In the genomic region with DNA sequence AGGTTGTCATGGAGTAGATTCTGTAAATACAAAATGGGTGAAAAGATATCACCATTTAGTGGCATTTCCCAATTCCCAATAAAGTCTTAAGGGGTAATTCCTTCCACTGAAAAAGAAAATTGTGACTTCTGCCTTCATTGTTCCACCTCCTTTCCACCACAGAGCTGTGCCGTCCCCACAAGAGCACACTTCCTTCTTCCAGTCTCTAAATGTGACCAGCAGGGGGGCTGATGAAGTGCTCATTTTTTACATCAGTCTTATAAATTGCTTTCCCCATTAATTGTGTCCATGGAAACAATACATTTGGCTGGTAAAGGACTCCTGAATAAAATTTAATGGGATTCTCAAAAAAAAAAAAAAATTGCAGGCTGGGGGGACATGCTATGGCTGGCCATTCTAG, we compare ENCODE assay signal across 9 cellular contexts.
DNase-seq lines count a peak whose midpoint lies in the region; ATAC-seq, FAIRE-seq and TF ChIP-seq lines count a peak whose summit lies in the region.
"Had no signal": no experiment of that assay in that cellular context is flagged by ENCODE, and none has a peak within 500 bp of the region (broad histone marks: within the 10 kb centered on the region; RNA-seq: fewer than 3 reads in every experiment).

No MANE protein-coding gene starts in this region.

- no peak overlapping the region for H3K18ac ChIP-seq in H1 (ENCODE audit: extremely low read depth, low read length)

- H2BK5ac ChIP-seq in H1 (ENCODE audit: low read depth, low read length) = no peak overlapping the region

- H3K4me1 ChIP-seq in A673 (ENCODE audit: insufficient read depth, low read length, poor library complexity, severe bottlenecking) (no peaks in the 10 kb centered on the region), H1 (replicated peaks in 1 of 4; ENCODE audit: control insufficient read depth in 3 of 4, insufficient read depth in 4 of 4, low read length in 3 of 4) (peaks cover 7 to 10% (median 9%) of the 10 kb centered on the region in 4 experiments; a peak in 5 of 7 replicates)

- no peak for TF ChIP-seq EP300 in H1 (IDR thresholded peaks at IDR 0.05; ENCODE audit: borderline replicate concordance in 1 of 2, low read depth in 2 of 2, low read length in 2 of 2)

- H3K23ac ChIP-seq in H1 (ENCODE audit: insufficient read length) = no peak overlapping the region

- no peak overlapping the region for H2BK120ac ChIP-seq in H1 (replicated peaks; ENCODE audit: low read depth, low read length)

- H3K4ac ChIP-seq in H1 (replicated peaks; ENCODE audit: insufficient read length, low read depth, low read length) = no peak overlapping the region

- TF ChIP-seq RAD21 in H1 (IDR thresholded peaks at IDR 0.05 in 1 of 2, conservative IDR thresholded peaks at IDR 0.05 in 1 of 2; ENCODE audit: low read depth in 2 of 2, low read length in 2 of 2) = peak; percentile 45 to 61; a peak in 3 of 4 replicates

- H3K9me3 ChIP-seq in A673 (ENCODE audit: low read depth, low read length, poor library complexity, severe bottlenecking) (no peaks in the 10 kb centered on the region), H1 (ENCODE audit: insufficient read depth in 2 of 2, low read depth in 1 of 2, low read length in 1 of 2) (no peaks in the 10 kb centered on the region)

- H3K4me3 ChIP-seq in A673 (ENCODE audit: low read depth, low read length, poor library complexity, severe bottlenecking) (no peak overlapping the region), GM12865 (ENCODE audit: low read depth, low read length) (no peak overlapping the region), NB4 (ENCODE audit: low read depth, low read length) (no peak overlapping the region), H1 (ENCODE audit: extremely low read depth in 1 of 4, insufficient read depth in 2 of 4, low read depth in 3 of 4, low read length in 4 of 4) (no peak overlapping the region)

- 48% methylated on average over 1 of the region's 1 CpG; no CpG with 5 or more reads in 1 of the 2 experiments for WGBS in H1 (ENCODE audit: extremely low coverage in 1 of 2, insufficient coverage in 1 of 2, insufficient read length in 1 of 2, insufficient replicate concordance in 2 of 2, low coverage in 1 of 2, low lambda C conversion rate in 2 of 2, missing lambda C conversion rate in 1 of 2), 2 experiments

- no peak overlapping the region for H2BK15ac ChIP-seq in H1 (ENCODE audit: low read length)

- no peak overlapping the region for H2BK20ac ChIP-seq in H1 (ENCODE audit: low read length)

- H3K56ac ChIP-seq in H1 (replicated peaks; ENCODE audit: insufficient read length, low read depth, low read length) = no peak overlapping the region

- H3K27me3 ChIP-seq in A673 (replicated peaks; ENCODE audit: insufficient read depth, low read depth, low read length, poor library complexity) = no peaks in the 10 kb centered on the region
- H3K27me3 ChIP-seq in H1 (replicated peaks in 1 of 4; ENCODE audit: control insufficient read depth in 3 of 4, extremely low read depth in 1 of 4, insufficient read depth in 3 of 4, low read length in 3 of 4) = no peaks in the 10 kb centered on the region

- no peak overlapping the region for H3K4me2 ChIP-seq in H1 (ENCODE audit: insufficient read depth in 1 of 2, low read depth in 2 of 2, low read length in 2 of 2)

- POLR2A ChIA-PET in A673 (lab: Charles Lee; ENCODE audit: low non-redundant PET) = no interaction called here
- POLR2A ChIA-PET in H1 (lab: Charles Lee; ENCODE audit: partially characterized antibody) = no interaction called here

- BruUV-seq in A673 (replicated peaks; lab: Mats Ljungman, UMichigan) = no TSS peak

- no peak overlapping the region for H4K91ac ChIP-seq in H1 (replicated peaks; ENCODE audit: insufficient read length, low read length)

- H2AFZ ChIP-seq in H1 (ENCODE audit: low read length) = no peak overlapping the region

- no peaks in the 10 kb centered on the region for H3K79me2 ChIP-seq in H1 (ENCODE audit: control insufficient read depth in 1 of 2, insufficient read depth in 2 of 2, low read length in 2 of 2)

- H3K79me1 ChIP-seq in H1 (ENCODE audit: low read depth, low read length) = no peaks in the 10 kb centered on the region

- CTCF ChIA-PET in A673 (lab: Charles Lee) (interaction anchor here (1.5 kb wide), 1 partner anchor 191 kb away, joined by 12 read pairs; no protein-coding TSS in a partner anchor), H1 (lab: Charles Lee; ENCODE audit: partially characterized antibody) (interaction anchor here (0.6 to 3.0 kb wide), 27 partner anchors 10 to 510 kb away, joined by 3 to 27 read pairs (median 5); no protein-coding TSS in a partner anchor)

- no peaks in the 10 kb centered on the region for H4K20me1 ChIP-seq in H1 (replicated peaks in 1 of 2; ENCODE audit: control insufficient read depth in 1 of 2, insufficient read depth in 2 of 2, low read length in 2 of 2)

- H3K36me3 ChIP-seq in A673 (ENCODE audit: insufficient read depth, low read length, poor library complexity, severe bottlenecking) (no peaks in the 10 kb centered on the region), H1 (ENCODE audit: control insufficient read depth in 2 of 4, insufficient read depth in 4 of 4, low read length in 3 of 4) (no peaks in the 10 kb centered on the region)

- peak; percentile 61 for DNase-seq in A673 (ENCODE audit: low spot score)
- DNase-seq in GM12865 (ENCODE audit: low read depth) = peak; percentile 11
- DNase-seq in NB4 (ENCODE audit: low read depth) = peak; percentile 50
- no peak for DNase-seq in H1 (ENCODE audit: low read depth in 1 of 2, low spot score in 2 of 2)
- DNase-seq in activated CD4-positive, alpha-beta T cell treated with anti-CD3 and anti-CD28 coated beads, Interleukin-2, amount 50 U/mL, for 48 hours = no peak
- no peak for DNase-seq in NCI-H774 (lab: John Stamatoyannopoulos, UW)
- DNase-seq: activated effector memory CD4-positive, alpha-beta T cell treated with Interleukin-2 at 50 U/mL for 16 hours had no signal

- no peak overlapping the region for H3K14ac ChIP-seq in H1 (ENCODE audit: insufficient read length)

- ATAC-seq in GM21390 (IDR thresholded peaks at IDR 0.05; ENCODE audit: unreplicated experiment) (no peak), GM18909 (IDR thresholded peaks at IDR 0.05; ENCODE audit: poor library complexity, unreplicated experiment) (no peak)

- no peak overlapping the region for H4K8ac ChIP-seq in H1 (ENCODE audit: extremely low read depth, insufficient read depth, low read length)

- TF ChIP-seq POLR2A in NB4 (IDR thresholded peaks at IDR 0.05; ENCODE audit: extremely low read depth, insufficient read length) = no peak
- TF ChIP-seq POLR2A in H1 (IDR thresholded peaks at IDR 0.05; ENCODE audit: control extremely low read depth in 1 of 2, low read depth in 2 of 2, low read length in 2 of 2) = no peak

- intact Hi-C loops in A673 (cut with micrococcal nuclease; ENCODE audit: unreplicated experiment) = loop anchor here (2.0 to 10.0 kb wide), 3 partner anchors 66 to 321 kb away; no protein-coding TSS in a partner anchor

- no peak overlapping the region for H3K27ac ChIP-seq in A673 (ENCODE audit: low read depth, low read length, poor library complexity, severe bottlenecking)
- H3K27ac ChIP-seq in H1 (ENCODE audit: low read depth, low read length) = no peak overlapping the region

- no peak overlapping the region for H4K5ac ChIP-seq in H1 (ENCODE audit: insufficient read length, low read depth, low read length)

- H2AK5ac ChIP-seq in H1 (ENCODE audit: low read depth, low read length) = no peak overlapping the region

- FAIRE-seq in H1 (lab: Jason Lieb, UNC) = no peak

- TF ChIP-seq CTCF in A673 (conservative IDR thresholded peaks at IDR 0.05; ENCODE audit: low read depth, low read length) (peak; percentile 46), GM12865 (IDR thresholded peaks at IDR 0.05; ENCODE audit: insufficient read depth, low read depth, low read length, missing control alignments) (no peak), NB4 (IDR thresholded peaks at IDR 0.05; ENCODE audit: low read depth, low read length) (peak; percentile 42), H1 (IDR thresholded peaks at IDR 0.05; ENCODE audit: control extremely low read depth in 1 of 3, insufficient read depth in 1 of 3, low read depth in 1 of 3, low read length in 3 of 3) (peak in 2 of 3 experiments; percentile 43 to 54; a peak in 3 of 4 replicates)

- H3K9ac ChIP-seq in H1 (replicated peaks in 1 of 4; ENCODE audit: extremely low read depth in 1 of 4, low read depth in 3 of 4, low read length in 3 of 4) = no peak overlapping the region

- no peak overlapping the region for H2BK12ac ChIP-seq in H1 (ENCODE audit: low read depth, low read length)

- H3K23me2 ChIP-seq in H1 (ENCODE audit: low read depth, low read length) = no peaks in the 10 kb centered on the region

TF ChIP-seq in H1, 55 proteins besides CTCF, POLR2A, EP300 and RAD21:
- no peak for TF ChIP-seq BACH1 (IDR thresholded peaks at IDR 0.05; ENCODE audit: low read length)

Comparison
In these comparisons a context has a peak if more than half of its experiments do, and no peak if none do; other contexts are left out.
1. DNase-seq: peak in A673 (single experiment), GM12865 (single experiment) and NB4 (single experiment); none in H1 (0 of 2), activated CD4-positive, alpha-beta T cell treated with anti-CD3 and anti-CD28 coated beads, Interleukin-2, amount 50 U/mL, for 48 hours (0 of 2) and NCI-H774 (single experiment).